Comparison of ENCODE assay signal across 8 cellular contexts in genomic region chr4:81724925-81725329, GRCh38.
DNase-seq lines count a peak whose midpoint lies in the region; ATAC-seq, FAIRE-seq and TF ChIP-seq lines count a peak whose summit lies in the region.

No MANE protein-coding gene starts in this region.

- peaks cover 1% of the 10 kb centered on the region for H3K27me3 Mint-ChIP-seq in activated naive CD4-positive, alpha-beta T cell treated with anti-CD3 and anti-CD28 coated beads, Interleukin-2, amount 50 U/mL, for 24 hours

- no peak for TF ChIP-seq CTCF in D721Med (IDR thresholded peaks at IDR 0.05; ENCODE audit: insufficient read depth, missing control alignments)

- H3K4me3 Mint-ChIP-seq in activated naive CD4-positive, alpha-beta T cell treated with anti-CD3 and anti-CD28 coated beads, Interleukin-2, amount 50 U/mL, for 24 hours: no peak overlapping the region

- DNase-seq in RCC 7860 (ENCODE audit: low spot score) (peak; percentile 55), left kidney (ENCODE audit: low read depth, low spot score) (peak; percentile 76), D721Med (ENCODE audit: insufficient read length, low spot score) (no peak), germinal center (ENCODE audit: low spot score) (no peak)
- DNase-seq in stimulated activated CD4-positive, alpha-beta T cell treated with anti-CD3 and anti-CD28 coated beads, TNF-alpha, amount 100 ng/mL, for 24 hours (ENCODE audit: low read depth in 3 of 3): peak; percentile 41 to 62 (median 48)

- no peaks in the 10 kb centered on the region for H3K9me3 Mint-ChIP-seq in activated naive CD4-positive, alpha-beta T cell treated with anti-CD3 and anti-CD28 coated beads, Interleukin-2, amount 50 U/mL, for 24 hours

- ATAC-seq in GM18867 (IDR thresholded peaks at IDR 0.05; ENCODE audit: unreplicated experiment) (peak; percentile 100), HG02840 (IDR thresholded peaks at IDR 0.05; ENCODE audit: low FRiP score, unreplicated experiment) (peak; percentile 95)

- H3K27ac Mint-ChIP-seq in activated naive CD4-positive, alpha-beta T cell treated with anti-CD3 and anti-CD28 coated beads, Interleukin-2, amount 50 U/mL, for 24 hours: peak overlapping the region; percentile 33

- FAIRE-seq in RCC 7860 (lab: Jason Lieb, UNC) (peak; percentile 76), D721Med (lab: Jason Lieb, UNC) (no peak)

- H3K36me3 Mint-ChIP-seq in activated naive CD4-positive, alpha-beta T cell treated with anti-CD3 and anti-CD28 coated beads, Interleukin-2, amount 50 U/mL, for 24 hours: no peaks in the 10 kb centered on the region

- peaks cover 21% of the 10 kb centered on the region for H3K4me1 Mint-ChIP-seq in activated naive CD4-positive, alpha-beta T cell treated with anti-CD3 and anti-CD28 coated beads, Interleukin-2, amount 50 U/mL, for 24 hours

Comparison
In these comparisons a context has a peak if more than half of its experiments do, and no peak if none do; other contexts are left out.
1. DNase-seq: peak in RCC 7860 (single experiment), left kidney (single experiment) and stimulated activated CD4-positive, alpha-beta T cell treated with anti-CD3 and anti-CD28 coated beads, TNF-alpha, amount 100 ng/mL, for 24 hours (3 of 3); none in D721Med (single experiment) and germinal center (single experiment).